In genomic region chr17:2058521-2059124, GRCh38 we compare ENCODE assay signal across 8 cellular contexts. TPM values are rescaled to one million over a fixed set of nuclear protein-coding genes. Genes with fewer than 3 reads are reported as not detected.
DNase-seq lines count a peak whose midpoint lies in the region; ATAC-seq and TF ChIP-seq lines count a peak whose summit lies in the region.

No MANE protein-coding gene starts in this region.

- TF ChIP-seq EP300 in Ishikawa (IDR thresholded peaks at IDR 0.05; ENCODE audit: borderline replicate concordance), result no peak

- ATAC-seq in GM19324 (IDR thresholded peaks at IDR 0.05; ENCODE audit: low FRiP score, unreplicated experiment) (no peak), GM18873 (IDR thresholded peaks at IDR 0.05; ENCODE audit: low FRiP score, unreplicated experiment) (no peak), GM21367 (IDR thresholded peaks at IDR 0.05; ENCODE audit: unreplicated experiment) (no peak)

- peak; percentile 45; the same call in 1 of the 2 replicates for TF ChIP-seq RAD21 in Ishikawa (IDR thresholded peaks at IDR 0.05; ENCODE audit: low read depth)

- H3K4me1 ChIP-seq in BLaER1 treated with 17β-estradiol and CSF1 and Interleukin-3, amounts not matched to agents 10 nM and 100 nM, result peaks cover 66 to 98% (median 93%) of the 10 kb centered on the region in 10 experiments
- H3K4me1 ChIP-seq in neutrophil (ENCODE audit: control insufficient read depth in 1 of 2, insufficient read depth in 1 of 2, low read depth in 1 of 2, low read length in 1 of 2), result peaks cover 62 to 76% of the 10 kb centered on the region in 2 experiments

- H3K27me3 ChIP-seq in BLaER1 treated with 17β-estradiol and CSF1 and Interleukin-3, amounts not matched to agents 10 nM and 100 nM, result peaks cover 47 to 82% (median 71%) of the 10 kb centered on the region in 11 experiments
- H3K27me3 ChIP-seq in neutrophil, result peaks cover 51% of the 10 kb centered on the region

- H3K27ac ChIP-seq in BLaER1 treated with 17β-estradiol and CSF1 and Interleukin-3, amounts not matched to agents 10 nM and 100 nM, result peak overlapping the region in 7 of 11 experiments; percentile 22 to 66 (median 40); a peak in 10 of 22 replicates
- peak overlapping the region; percentile 83 for H3K27ac ChIP-seq in neutrophil

- TF ChIP-seq CTCF in fibroblast of the aortic adventitia (IDR thresholded peaks at IDR 0.05; ENCODE audit: insufficient read depth, low read length) (peak; percentile 82), neutrophil (IDR thresholded peaks at IDR 0.05) (peak; percentile 93)

- DNase-seq in activated T-cell treated with anti-CD3 and anti-CD28 coated beads, Interleukin-2, amount 50 U/mL, for 48 hours, result peak; percentile 79 to 86
- DNase-seq in fibroblast of the aortic adventitia (ENCODE audit: low read depth), result peak; percentile 86

- peak overlapping the region; percentile 35 to 67 (median 54); a peak in 18 of 22 replicates for H3K9ac ChIP-seq in BLaER1 treated with 17β-estradiol and CSF1 and Interleukin-3, amounts not matched to agents 10 nM and 100 nM

- H3K4me3 ChIP-seq in BLaER1 treated with 17β-estradiol and CSF1 and Interleukin-3, amounts not matched to agents 10 nM and 100 nM, result peak overlapping the region; percentile 45 to 76 (median 52)
- peak overlapping the region; percentile 72 for H3K4me3 ChIP-seq in fibroblast of the aortic adventitia (ENCODE audit: low read depth, low read length)
- peak overlapping the region; percentile 65 to 85 for H3K4me3 ChIP-seq in neutrophil (ENCODE audit: low read depth in 1 of 2, low read length in 1 of 2)

- H3K9me3 ChIP-seq in BLaER1 treated with 17β-estradiol and CSF1 and Interleukin-3, amounts not matched to agents 10 nM and 100 nM (replicated peaks in 1 of 11), result no peaks in the 10 kb centered on the region
- H3K9me3 ChIP-seq in neutrophil, result no peaks in the 10 kb centered on the region

- H3K4me2 ChIP-seq in BLaER1 treated with 17β-estradiol and CSF1 and Interleukin-3, amounts not matched to agents 10 nM and 100 nM, result peak overlapping the region; percentile 93 to 100 (median 99)

- peaks cover 0 to 31% (median 23%) of the 10 kb centered on the region in 11 experiments; a peak in 17 of 22 replicates for H3K36me3 ChIP-seq in BLaER1 treated with 17β-estradiol and CSF1 and Interleukin-3, amounts not matched to agents 10 nM and 100 nM
- peaks cover 16% of the 10 kb centered on the region for H3K36me3 ChIP-seq in neutrophil

- H4K20me1 ChIP-seq in BLaER1 treated with 17β-estradiol and CSF1 and Interleukin-3, amounts not matched to agents 10 nM and 100 nM, result peaks cover 28 to 70% (median 46%) of the 10 kb centered on the region in 11 experiments; a peak in 20 of 22 replicates

TF ChIP-seq in Ishikawa, 13 proteins besides CTCF, POLR2A, EP300 and RAD21:
- TF ChIP-seq ZBTB7A (IDR thresholded peaks at IDR 0.05; ENCODE audit: low read depth) (no peak), CREB1 (IDR thresholded peaks at IDR 0.05; ENCODE audit: low read depth) (no peak), EGR1 (IDR thresholded peaks at IDR 0.05) (no peak), NFIC (IDR thresholded peaks at IDR 0.05) (no peak)

RNA-seq across cellular contexts. Expression of gene HIC1, which starts 3.7 kb away (rescaled TPM):
- total RNA-seq in fibroblast of the aortic adventitia (ENCODE audit: low replicate concordance), result 36.4 and 57.6 TPM in 2 replicates

RNA-seq across cellular contexts. Expression of gene OVCA2, which starts 16.8 kb away (rescaled TPM):
- total RNA-seq in fibroblast of the aortic adventitia (ENCODE audit: low replicate concordance), result 38.8 and 39.9 TPM in 2 replicates

RNA-seq across cellular contexts. Expression of gene DPH1, which starts 28.7 kb away (rescaled TPM):
- total RNA-seq in fibroblast of the aortic adventitia (ENCODE audit: low replicate concordance), result 28.8 and 50.5 TPM in 2 replicates

RNA-seq across cellular contexts. Expression of gene RTN4RL1, which starts 33.5 kb away (rescaled TPM):
- total RNA-seq in fibroblast of the aortic adventitia (ENCODE audit: low replicate concordance), result 0.27 and 0.90 TPM in 2 replicates
